3 cellular contexts compared by ENCODE assay signal in genomic region chr10:17254543-17254942, GRCh38. TPM values are rescaled to one million over a fixed set of nuclear protein-coding genes. Genes with fewer than 3 reads are reported as not detected.
DNase-seq lines count a peak whose midpoint lies in the region; ATAC-seq, FAIRE-seq and TF ChIP-seq lines count a peak whose summit lies in the region.
"Not testable (repeated sequence)": the region's sequence is repeated elsewhere in the genome, so short reads cannot be mapped to it uniquely, and the experiment has no call there.

No MANE protein-coding gene starts in this region.

- POLR2A ChIA-PET in K562 (lab: Yijun Ruan, JAX), result interaction anchor here (0.7 to 0.9 kb wide), 3 partner anchors 40 to 363 kb away, joined by 3 read pairs; partner anchors contain the start of gene TRDMT1

- H3K4me3 Mint-ChIP-seq in endothelial cell (ENCODE audit: unreplicated experiment), result not testable (repeated sequence)

- DNase-seq in K562 (ENCODE audit: extremely low read depth in 1 of 4, low spot score in 3 of 4); endothelial cell (ENCODE audit: low spot score): not testable (repeated sequence)
- peak; percentile 39 for DNase-seq in esophagus muscularis mucosa (ENCODE audit: extremely low spot score)

- not testable (repeated sequence) for H3K9me3 ChIP-seq in K562 (replicated peaks; ENCODE audit: control insufficient read depth, insufficient read depth, low read depth, low read length); esophagus muscularis mucosa

- TF ChIP-seq RAD21 in K562 (CRISPR knock-in tag; conservative IDR thresholded peaks at IDR 0.05 in 1 of 2, IDR thresholded peaks at IDR 0.05 in 1 of 2), result not testable (repeated sequence)

- not testable (repeated sequence) for H3K27me3 Mint-ChIP-seq in endothelial cell (ENCODE audit: unreplicated experiment)

- H3K27ac Mint-ChIP-seq in endothelial cell (ENCODE audit: unreplicated experiment), result peak overlapping the region; percentile 24

- not testable (repeated sequence) for TF ChIP-seq EP300 in K562 (IDR thresholded peaks at IDR 0.05; ENCODE audit: low read length); esophagus muscularis mucosa (IDR thresholded peaks at IDR 0.05)

- H4K20me1 ChIP-seq in K562 (replicated peaks; ENCODE audit: control insufficient read depth, insufficient read depth, low read length), result not testable (repeated sequence)

- H3K27ac ChIP-seq in K562 (ENCODE audit: extremely low read depth, low read depth, low read length); esophagus muscularis mucosa (replicated peaks in 1 of 4): not testable (repeated sequence)

- ATAC-seq in K562, result not testable (repeated sequence)

- H3K36me3 Mint-ChIP-seq in endothelial cell (ENCODE audit: low read depth, unreplicated experiment), result not testable (repeated sequence)

- not testable (repeated sequence) for H3K36me3 ChIP-seq in K562 (ENCODE audit: control insufficient read depth, insufficient read depth, low read length); esophagus muscularis mucosa

- TF ChIP-seq CTCF in K562 (IDR thresholded peaks at IDR 0.05 in 2 of 3, conservative IDR thresholded peaks at IDR 0.05 in 1 of 3; ENCODE audit: insufficient read depth in 2 of 3, low read depth in 1 of 3, low read length in 3 of 3); endothelial cell (IDR thresholded peaks at IDR 0.05; ENCODE audit: unreplicated experiment); esophagus muscularis mucosa (IDR thresholded peaks at IDR 0.05): not testable (repeated sequence)

- not testable (repeated sequence) for H3K9me1 ChIP-seq in K562 (ENCODE audit: control insufficient read depth, insufficient read depth, low read length)

- H3K9me3 Mint-ChIP-seq in endothelial cell (ENCODE audit: unreplicated experiment), result not testable (repeated sequence)

- H3K4me2 ChIP-seq in K562 (ENCODE audit: insufficient read depth, low read length), result not testable (repeated sequence)

- H3K4me1 Mint-ChIP-seq in endothelial cell (ENCODE audit: unreplicated experiment), result peaks cover 13% of the 10 kb centered on the region

- TF ChIP-seq POLR2A in K562 (conservative IDR thresholded peaks at IDR 0.05); esophagus muscularis mucosa (IDR thresholded peaks at IDR 0.05; ENCODE audit: low read depth): not testable (repeated sequence)

- 0% methylated on average over 2 of the region's 2 CpGs for WGBS in K562 (ENCODE audit: insufficient coverage, low coverage, missing lambda C conversion rate)
- WGBS in esophagus muscularis mucosa, result 82% methylated on average over 2 of the region's 2 CpGs

- in situ Hi-C loops in K562 (cut with MboI), result loop anchor here (10.0 kb wide), 1 partner anchor 1370 kb away; no protein-coding TSS in a partner anchor

- H3K79me2 ChIP-seq in K562 (ENCODE audit: control insufficient read depth, insufficient read depth, low read length), result not testable (repeated sequence)

- not testable (repeated sequence) for H3K27me3 ChIP-seq in K562 (ENCODE audit: control insufficient read depth in 2 of 2, insufficient read depth in 2 of 2, low read length in 2 of 2); esophagus muscularis mucosa

- not testable (repeated sequence) for FAIRE-seq in K562 (lab: Jason Lieb, UNC)

- H2AFZ ChIP-seq in K562 (ENCODE audit: low read depth, low read length), result not testable (repeated sequence)

- H3K4me1 ChIP-seq in K562 (replicated peaks in 1 of 2; ENCODE audit: control insufficient read depth in 2 of 2, insufficient read depth in 2 of 2, low read length in 2 of 2); esophagus muscularis mucosa: not testable (repeated sequence)

- H3K9ac ChIP-seq in K562 (ENCODE audit: insufficient read depth in 1 of 2, low read depth in 2 of 2, low read length in 2 of 2), result not testable (repeated sequence)

- H3K4me3 ChIP-seq in K562, esophagus muscularis mucosa: not testable (repeated sequence)

- not testable (repeated sequence) for BruUV-seq in K562 (replicated peaks; lab: Mats Ljungman, UMichigan)

- CTCF ChIA-PET in K562 (lab: Yijun Ruan, JAX; ENCODE audit: low intra/inter-chr PET ratio), result not testable (repeated sequence)

- intact Hi-C loops in K562 (cut with micrococcal nuclease); esophagus muscularis mucosa (cut with DNase I): not testable (repeated sequence)

TF ChIP-seq in K562, 482 proteins besides CTCF, POLR2A, EP300 and RAD21:
- peak; percentile 18; the same call in 1 of the 2 replicates for TF ChIP-seq TCF3 (CRISPR knock-in tag; IDR thresholded peaks at IDR 0.05)
- peak; percentile 56 for TF ChIP-seq CBFA2T3 (IDR thresholded peaks at IDR 0.05)
- peak; percentile 98 for TF ChIP-seq ZNF431 (CRISPR knock-in tag; IDR thresholded peaks at IDR 0.05)
- TF ChIP-seq CBFA2T2 (conservative IDR thresholded peaks at IDR 0.05), result peak; percentile 27; the same call in 1 of the 2 replicates
- peak; percentile 23; the same call in 1 of the 2 replicates for TF ChIP-seq NCOR1 (IDR thresholded peaks at IDR 0.05)
- peak in 1 of 2 experiments; percentile 37; a peak in 1 of 4 replicates for TF ChIP-seq TRIM24 (IDR thresholded peaks at IDR 0.05)
- TF ChIP-seq CBX1 (IDR thresholded peaks at IDR 0.05; ENCODE audit: low read depth), result 0 out of 2 replicates have a peak, but pooled peaks have one; percentile 24
TF ChIP-seq in K562: peak in this region for 7; not testable (repeated sequence) for 475.

RNA-seq across cellular contexts. Expression of gene VIM, which starts 26.5 kb away (rescaled TPM):
- 119 and 160 TPM in 2 replicates for total RNA-seq in K562 (2011; cell fraction: chromatin; rRNA removed; ENCODE audit: low replicate concordance)
- total RNA-seq in K562 (2011; cell fraction: nucleolus; rRNA removed), result 119 and 169 TPM in 2 replicates
- 116 and 178 TPM in 2 replicates for total RNA-seq in K562 (2011; cell fraction: nucleoplasm; rRNA removed)
- total RNA-seq in K562 (2014; rRNA removed), result 604 and 655 TPM in 2 replicates
- 264 and 301 TPM in 2 replicates for total RNA-seq in K562 (2014; rRNA removed; fragmentation: Illumina TruSeq; extraction: Trizol)
- 441 and 490 TPM in 2 replicates for total RNA-seq in K562 (2015; rRNA removed; fragmentation: Illumina TruSeq; extraction: Trizol)
- total RNA-seq in K562 (2021), result 571 and 621 TPM in 2 replicates
- polyA plus RNA-seq in K562 (2011; rRNA removed), result 300 and 518 TPM in 2 replicates
- 296 and 577 TPM in 2 replicates for polyA plus RNA-seq in K562 (2011; cell fraction: cytosol; rRNA removed)
- 267 and 332 TPM in 2 replicates for polyA plus RNA-seq in K562 (2011; cell fraction: nucleus; rRNA removed)
- polyA plus RNA-seq in K562 (2012), result 869 and 1,478 TPM in 2 replicates
- 458 and 481 TPM in 2 replicates for polyA plus RNA-seq in K562 (2014; fragmentation: Illumina TruSeq; extraction: Trizol)
- polyA plus RNA-seq in K562 (2014; fragmentation: Nextera tagmentation; extraction: Ambion mirVana), result 100 to 1,000 TPM in 1 of 2 experiments, 10 to 100 TPM in 1; 86.0 to 123 TPM
- polyA plus RNA-seq in K562 (2014; rRNA removed), result 275 and 383 TPM in 2 replicates
- polyA minus RNA-seq in K562 (2011; rRNA and poly(A)+ RNA removed), result 448 and 611 TPM in 2 replicates
- 361 and 458 TPM in 2 replicates for polyA minus RNA-seq in K562 (2011; cell fraction: cytosol; rRNA and poly(A)+ RNA removed)
- polyA minus RNA-seq in K562 (2011; cell fraction: nucleus; rRNA and poly(A)+ RNA removed), result 168 and 199 TPM in 2 replicates
- 6,235 TPM for total RNA-seq in endothelial cell (ENCODE audit: unreplicated experiment)
- total RNA-seq in esophagus muscularis mucosa, result 1,000 to 10,000 TPM; 1,242 to 2,218 (median 1,951) TPM

RNA-seq across cellular contexts. Expression of gene TRDMT1, which starts 53.1 kb away (rescaled TPM):
- 5.7 and 18.9 TPM in 2 replicates for total RNA-seq in K562 (2011; cell fraction: chromatin; rRNA removed; ENCODE audit: low replicate concordance)
- 2.3 and 4.5 TPM in 2 replicates for total RNA-seq in K562 (2011; cell fraction: nucleolus; rRNA removed)
- 10.6 and 14.4 TPM in 2 replicates for total RNA-seq in K562 (2011; cell fraction: nucleoplasm; rRNA removed)
- 5.6 and 6.9 TPM in 2 replicates for total RNA-seq in K562 (2014; rRNA removed)
- 10.5 and 10.7 TPM in 2 replicates for total RNA-seq in K562 (2014; rRNA removed; fragmentation: Illumina TruSeq; extraction: Trizol)
- 5.6 and 7.0 TPM in 2 replicates for total RNA-seq in K562 (2015; rRNA removed; fragmentation: Illumina TruSeq; extraction: Trizol)
- total RNA-seq in K562 (2021), result 9.1 and 10.2 TPM in 2 replicates
- polyA plus RNA-seq in K562 (2011; rRNA removed), result 6.9 and 12.6 TPM in 2 replicates
- polyA plus RNA-seq in K562 (2011; cell fraction: cytosol; rRNA removed), result 1.8 and 2.4 TPM in 2 replicates
- 5.4 and 6.7 TPM in 2 replicates for polyA plus RNA-seq in K562 (2011; cell fraction: nucleus; rRNA removed)
- 4.1 and 6.4 TPM in 2 replicates for polyA plus RNA-seq in K562 (2012)
- 6.5 and 9.6 TPM in 2 replicates for polyA plus RNA-seq in K562 (2014; fragmentation: Illumina TruSeq; extraction: Trizol)
- 1 to 10 TPM; 8.7 to 9.3 TPM for polyA plus RNA-seq in K562 (2014; fragmentation: Nextera tagmentation; extraction: Ambion mirVana)
- 5.4 and 6.2 TPM in 2 replicates for polyA plus RNA-seq in K562 (2014; rRNA removed)
- 10.9 and 12.3 TPM in 2 replicates for polyA minus RNA-seq in K562 (2011; rRNA and poly(A)+ RNA removed)
- 4.1 and 7.2 TPM in 2 replicates for polyA minus RNA-seq in K562 (2011; cell fraction: cytosol; rRNA and poly(A)+ RNA removed)
- polyA minus RNA-seq in K562 (2011; cell fraction: nucleus; rRNA and poly(A)+ RNA removed), result 7.5 and 12.0 TPM in 2 replicates
- total RNA-seq in endothelial cell (ENCODE audit: unreplicated experiment), result 17.7 TPM
- 1 to 10 TPM; 4.8 to 5.8 (median 5.5) TPM for total RNA-seq in esophagus muscularis mucosa
